ENCODE assay signal across 12 cellular contexts in genomic region chr1:78101514-78101913, GRCh38. TPM values are rescaled to one million over a fixed set of nuclear protein-coding genes. Genes with fewer than 3 reads are reported as not detected.
A peak's percentile ranks its signal among the peaks of the same experiment; 100 is the strongest.
DNase-seq lines count a peak whose midpoint lies in the region; ATAC-seq and TF ChIP-seq lines count a peak whose summit lies in the region.
"Had no signal": no experiment of that assay in that cellular context is flagged by ENCODE, and none has a peak within 500 bp of the region (broad histone marks: within the 10 kb centered on the region; RNA-seq: fewer than 3 reads in every experiment).

No MANE protein-coding gene starts in this region.

- ATAC-seq in HG02981 (IDR thresholded peaks at IDR 0.05; ENCODE audit: unreplicated experiment) (no peak), HG02623 (IDR thresholded peaks at IDR 0.05; ENCODE audit: unreplicated experiment) (no peak)
- ATAC-seq in stimulated activated naive CD8-positive, alpha-beta T cell treated with anti-CD3 and anti-CD28 coated beads, Interleukin-15, Interleukin-2, amounts not matched to agents 100 U/mL and 50 U/mL, for 24 hours, result no peak
- ATAC-seq: activated naive CD4-positive, alpha-beta T cell treated with anti-CD3 and anti-CD28 coated beads, Interleukin-2, amount 50 U/mL, for 72 hours had no signal

- no peaks in the 10 kb centered on the region for H3K36me3 ChIP-seq in breast epithelium

- peak overlapping the region; percentile 35 for H3K27ac Mint-ChIP-seq in MCF 10A (ENCODE audit: low read depth, unreplicated experiment)
- H3K27ac Mint-ChIP-seq: activated naive CD4-positive, alpha-beta T cell treated with anti-CD3 and anti-CD28 coated beads, Interleukin-2, amount 50 U/mL, for 72 hours had no signal

- no peaks in the 10 kb centered on the region for H3K27me3 Mint-ChIP-seq in MCF 10A (ENCODE audit: insufficient read depth, unreplicated experiment)

- DNase-seq in MCF 10A (ENCODE audit: unreplicated experiment) (peak; percentile 45), breast epithelium (ENCODE audit: low spot score in 2 of 2) (no peak), cardiac fibroblast (ENCODE audit: low read depth in 2 of 2) (peak; percentile 97), kidney tubule cell (ENCODE audit: low spot score) (peak; percentile 88)
- no peak for DNase-seq in stimulated activated naive CD8-positive, alpha-beta T cell treated with anti-CD3 and anti-CD28 coated beads, Interleukin-15, Interleukin-2, amounts not matched to agents 100 U/mL and 50 U/mL, for 24 hours
- DNase-seq in effector CD4-positive, alpha-beta T cell, result no peak
- DNase-seq: NCI-H1436 treated with DMSO at 0.1 percent for 48 hours; stimulated activated CD4-positive, alpha-beta T cell treated with anti-CD3 and anti-CD28 coated beads, Interleukin-4, amount 100 ng/mL, for 4 hours; T-helper 1 cell had no signal

- no TSS peak for BruUV-seq in MCF 10A (replicated peaks; lab: Mats Ljungman, UMichigan)

- no peaks in the 10 kb centered on the region for H3K4me1 ChIP-seq in breast epithelium

- no peaks in the 10 kb centered on the region for H3K9me3 Mint-ChIP-seq in MCF 10A (ENCODE audit: unreplicated experiment)
- H3K9me3 Mint-ChIP-seq: activated naive CD4-positive, alpha-beta T cell treated with anti-CD3 and anti-CD28 coated beads, Interleukin-2, amount 50 U/mL, for 72 hours had no signal

- H3K4me3 ChIP-seq in breast epithelium (no peak overlapping the region), cardiac fibroblast (replicated peaks in 1 of 2; ENCODE audit: low read depth in 2 of 2, low read length in 2 of 2) (no peak overlapping the region)

- H3K36me3 Mint-ChIP-seq in MCF 10A (ENCODE audit: insufficient read depth, unreplicated experiment), result no peaks in the 10 kb centered on the region
- H3K36me3 Mint-ChIP-seq: activated naive CD4-positive, alpha-beta T cell treated with anti-CD3 and anti-CD28 coated beads, Interleukin-2, amount 50 U/mL, for 72 hours had no signal

- no peaks in the 10 kb centered on the region for H3K9me3 ChIP-seq in breast epithelium

- POLR2A ChIA-PET in MCF 10A (lab: Yijun Ruan, JAX), result interaction anchor here (1.5 to 4.2 kb wide), 7 partner anchors 8 to 124 kb away, joined by 3 to 25 read pairs (median 6); partner anchors contain the start of genes DNAJB4 and FUBP1

- intact Hi-C loops in MCF 10A (cut with micrococcal nuclease), result no loop called here
- intact Hi-C loops in breast epithelium (cut with DNase I; ENCODE audit: low total_unique reads), result no loop called here

- H3K4me3 Mint-ChIP-seq in MCF 10A (ENCODE audit: unreplicated experiment), result no peak overlapping the region

- CTCF ChIA-PET in MCF 10A (lab: Yijun Ruan, JAX), result interaction anchor here (0.6 to 2.5 kb wide), 4 partner anchors 13 to 123 kb away, joined by 3 to 24 read pairs (median 4); partner anchors contain the start of gene FUBP1

- no peak for TF ChIP-seq POLR2A in breast epithelium (IDR thresholded peaks at IDR 0.05)

- H3K4me1 Mint-ChIP-seq in MCF 10A (ENCODE audit: insufficient read depth, unreplicated experiment), result peaks cover 14% of the 10 kb centered on the region

- no peak overlapping the region for H3K27ac ChIP-seq in breast epithelium

- H3K27me3 ChIP-seq in breast epithelium, result no peaks in the 10 kb centered on the region

- TF ChIP-seq CTCF in MCF 10A (IDR thresholded peaks at IDR 0.05; ENCODE audit: unreplicated experiment) (no peak), breast epithelium (IDR thresholded peaks at IDR 0.05) (no peak), cardiac fibroblast (IDR thresholded peaks at IDR 0.05; ENCODE audit: low read depth, low read length) (no peak)

RNA-seq across cellular contexts. Expression of gene GIPC2, which starts 55.7 kb away (rescaled TPM):
- total RNA-seq in MCF 10A (2022) (0.07 TPM in 1 of 2 replicates, not detected in the other), breast epithelium (1 to 10 TPM; 2.6 to 3.6 (median 2.6) TPM)

Comparison
In these comparisons a context has a peak if more than half of its experiments do, and no peak if none do; other contexts are left out.
1. DNase-seq: peak in MCF 10A (single experiment), cardiac fibroblast (2 of 2) and kidney tubule cell (single experiment); none in breast epithelium (0 of 2), stimulated activated naive CD8-positive, alpha-beta T cell treated with anti-CD3 and anti-CD28 coated beads, Interleukin-15, Interleukin-2, amounts not matched to agents 100 U/mL and 50 U/mL, for 24 hours (single experiment) and effector CD4-positive, alpha-beta T cell (single experiment).